ENCODE assay signal across 24 cellular contexts in the genomic region with DNA sequence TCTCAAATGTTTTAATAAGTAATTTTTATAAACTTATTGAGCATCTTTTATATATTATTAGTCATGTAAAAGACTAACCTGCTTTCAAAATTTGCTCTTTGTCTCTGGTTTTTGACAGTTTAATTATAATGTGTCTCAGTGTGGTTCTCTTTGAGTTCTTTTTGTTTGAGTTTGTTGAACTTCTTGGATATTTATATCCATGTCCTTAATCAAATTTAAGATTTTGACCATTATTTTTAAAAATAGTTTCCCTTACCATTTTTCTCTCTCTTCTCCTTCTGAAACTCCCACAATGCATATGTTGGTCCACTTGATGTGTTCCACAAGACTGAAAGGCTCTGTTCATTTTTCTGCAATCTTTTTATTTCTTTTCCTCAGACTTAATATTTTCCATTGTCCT.
"Had no signal": no experiment of that assay in that cellular context is flagged by ENCODE, and none has a peak within 500 bp of the region (broad histone marks: within the 10 kb centered on the region; RNA-seq: fewer than 3 reads in every experiment).

No MANE protein-coding gene starts in this region.

- H3K9me3 ChIP-seq: suprapubic skin, testis, thyroid gland, transverse colon, upper lobe of left lung, upper lobe of right lung, uterus, vagina had no signal

- H3K4me1 ChIP-seq: stomach, suprapubic skin, testis, thyroid gland, tibial artery, transverse colon, upper lobe of left lung, upper lobe of right lung, uterus, vagina had no signal

- H3K27ac ChIP-seq: stomach, suprapubic skin, testis, thoracic aorta, thyroid gland, tibial artery, tibial nerve, transverse colon, upper lobe of left lung, upper lobe of right lung, uterus, vagina had no signal

- DNase-seq: stimulated activated CD4-positive, alpha-beta T cell treated with anti-CD3 and anti-CD28 coated beads, Interleukin-2, amount 100 ng/mL, for 48 hours; stimulated activated CD4-positive, alpha-beta T cell treated with anti-CD3 and anti-CD28 coated beads, Interleukin-4, amount 100 ng/mL, for 1 hour; stimulated activated CD4-positive, alpha-beta T cell treated with anti-CD3 and anti-CD28 coated beads, Interleukin-4, amount 100 ng/mL, for 24 hours; stimulated activated CD4-positive, alpha-beta T cell treated with anti-CD3 and anti-CD28 coated beads, Interleukin-4, amount 100 ng/mL, for 4 hours; stimulated activated CD8-positive, alpha-beta memory T cell treated with anti-CD3 and anti-CD28 coated beads, Interleukin-4, amount 100 ng/mL, for 48 hours; stimulated activated naive B cell treated with anti-CD40 and anti-IgM and Interleukin-4, amounts not matched to agents 10 μg/mL and 1 μg/mL and 100 μg/mL, for 72 hours; stimulated activated naive CD4-positive, alpha-beta T cell; stimulated activated naive CD4-positive, alpha-beta T cell treated with Interleukin-2 at 50 U/mL for 16 hours; stimulated activated naive CD8-positive, alpha-beta T cell treated with anti-CD3 and anti-CD28 coated beads, Interleukin-15, amount 100 ng/mL, for 72 hours; stimulated activated naive CD8-positive, alpha-beta T cell treated with anti-CD3 and anti-CD28 coated beads, Interleukin-15, Interleukin-2, amounts not matched to agents 100 U/mL and 50 U/mL, for 24 hours; stomach; substantia nigra; testis; thyroid gland; tibial artery; transverse colon; trophoblast cell; upper lobe of left lung; upper lobe of right lung; uterus had no signal

- H3K36me3 ChIP-seq: stomach, suprapubic skin, thoracic aorta, thyroid gland, tibial artery, tibial nerve, transverse colon, upper lobe of left lung, upper lobe of right lung, uterus, vagina had no signal

- H3K4me3 ChIP-seq: stomach, suprapubic skin, testis, thoracic aorta, thyroid gland, tibial artery, tibial nerve, transverse colon, upper lobe of left lung, upper lobe of right lung, uterus, vagina had no signal
